Comparison of ENCODE assay signal across 9 cellular contexts in the genomic region with DNA sequence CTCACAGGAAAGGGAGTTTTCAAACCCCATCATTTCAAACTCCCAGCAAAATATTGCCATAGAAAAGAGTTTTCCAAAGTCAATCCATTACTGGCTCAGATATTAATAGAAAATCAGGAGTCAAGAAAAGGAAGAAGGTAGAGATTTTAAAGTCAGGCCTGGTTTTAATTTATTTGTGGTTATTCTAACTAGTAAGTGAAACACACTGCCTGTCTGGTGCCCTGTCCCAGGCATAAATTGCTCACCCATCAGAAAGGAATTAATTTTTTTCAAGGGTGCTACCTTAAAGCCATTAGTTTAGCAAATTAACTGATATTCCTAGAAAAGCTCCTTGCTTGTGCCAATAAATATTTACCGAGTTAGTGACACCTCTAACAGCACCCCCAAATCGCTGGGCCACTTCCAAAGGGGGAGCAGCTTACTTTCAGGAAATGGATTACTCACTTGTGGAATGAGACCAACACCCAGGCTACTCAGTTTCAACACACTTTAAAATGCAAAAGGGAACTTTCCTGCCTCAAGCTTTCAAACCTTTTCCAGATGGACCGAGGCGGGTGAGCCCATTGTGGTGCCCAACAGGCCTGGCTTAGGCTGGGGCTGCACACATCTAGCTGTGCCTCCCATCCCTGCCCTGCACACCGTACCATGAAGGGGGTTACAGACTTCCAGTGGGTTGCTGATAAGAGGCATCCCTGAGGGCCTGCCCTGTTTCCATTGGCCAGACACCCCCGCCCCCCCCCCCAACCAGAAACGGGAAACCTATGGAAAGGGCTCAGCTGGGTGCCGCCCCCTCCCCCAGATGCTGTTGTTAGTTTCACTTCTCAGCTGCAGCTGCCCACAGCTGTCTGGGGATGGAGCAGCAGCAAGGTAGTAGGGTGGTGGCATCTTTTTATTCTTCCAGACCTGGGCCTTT.
A peak's percentile ranks its signal among the peaks of the same experiment; 100 is the strongest.
DNase-seq lines count a peak whose midpoint lies in the region; ATAC-seq and TF ChIP-seq lines count a peak whose summit lies in the region.
"Had no signal": no experiment of that assay in that cellular context is flagged by ENCODE, and none has a peak within 500 bp of the region (broad histone marks: within the 10 kb centered on the region; RNA-seq: fewer than 3 reads in every experiment).

No MANE protein-coding gene starts in this region.

- H3K4me1 Mint-ChIP-seq in T-helper 17 cell, result peaks cover 2% of the 10 kb centered on the region

- H3K4me1 ChIP-seq in cardiac muscle cell (ENCODE audit: low read depth) (peaks cover 51% of the 10 kb centered on the region), lung (ENCODE audit: control insufficient read depth in 2 of 2, insufficient read depth in 2 of 2, low read length in 2 of 2) (peaks cover 9 to 54% of the 10 kb centered on the region in 2 donors), testis (peaks cover 12% of the 10 kb centered on the region)

- peak in 1 of 2 donors; percentile 80 for DNase-seq in cardiac muscle cell (ENCODE audit: low read depth in 1 of 2, low spot score in 1 of 2)
- DNase-seq in cardiac septum (ENCODE audit: low spot score), result no peak
- peak; percentile 81 for DNase-seq in choroid plexus epithelial cell (ENCODE audit: low read depth)
- DNase-seq in lung (ENCODE audit: low spot score), result no peak
- no peak for DNase-seq in testis
- DNase-seq in T-helper 17 cell, result no peak
- no peak for DNase-seq in medulla oblongata (ENCODE audit: extremely low spot score)
- DNase-seq: effector CD4-positive, alpha-beta T cell had no signal

- H3K27me3 Mint-ChIP-seq in T-helper 17 cell, result peaks cover 24% of the 10 kb centered on the region

- H3K9me3 ChIP-seq in cardiac muscle cell (ENCODE audit: low read depth), result no peaks in the 10 kb centered on the region
- no peaks in the 10 kb centered on the region for H3K9me3 ChIP-seq in lung (ENCODE audit: control insufficient read depth in 2 of 2, insufficient read depth in 1 of 2, low read length in 1 of 2)
- H3K9me3 ChIP-seq in testis, result no peaks in the 10 kb centered on the region
- no peaks in the 10 kb centered on the region for H3K9me3 ChIP-seq in T-helper 17 cell (ENCODE audit: control insufficient read depth, low read length, poor library complexity, severe bottlenecking)

- no peak overlapping the region for H3K27ac Mint-ChIP-seq in T-helper 17 cell

- H3K4me3 ChIP-seq in cardiac muscle cell (no peak overlapping the region), choroid plexus epithelial cell (ENCODE audit: low read depth, low read length) (no peak overlapping the region), lung (no peak overlapping the region), testis (no peak overlapping the region)

- TF ChIP-seq CTCF in cardiac muscle cell (IDR thresholded peaks at IDR 0.05; ENCODE audit: low read depth, low read length) (no peak), choroid plexus epithelial cell (conservative IDR thresholded peaks at IDR 0.05; ENCODE audit: low read depth, low read length) (no peak), lung (IDR thresholded peaks at IDR 0.05; ENCODE audit: control extremely low read depth, extremely low read depth) (no peak), testis (IDR thresholded peaks at IDR 0.05) (no peak)

- H3K36me3 Mint-ChIP-seq in T-helper 17 cell (ENCODE audit: low read depth), result no peaks in the 10 kb centered on the region

- ATAC-seq in lung (ENCODE audit: insufficient read depth, low FRiP score) (no peak), T-helper 17 cell (no peak), HG03378 (IDR thresholded peaks at IDR 0.05; ENCODE audit: unreplicated experiment) (no peak)

- H3K27ac ChIP-seq in cardiac muscle cell (peak overlapping the region; percentile 14), lung (ENCODE audit: low read depth in 1 of 2, low read length in 1 of 2) (peak overlapping the region; percentile 79 to 82), testis (no peak overlapping the region)

- intact Hi-C loops in cardiac septum (cut with DNase I), result no loop called here
- intact Hi-C loops in testis (cut with DNase I; ENCODE audit: low total_unique reads), result no loop called here

- no peaks in the 10 kb centered on the region for H3K27me3 ChIP-seq in cardiac muscle cell
- H3K27me3 ChIP-seq in lung (ENCODE audit: control insufficient read depth, insufficient read depth), result no peaks in the 10 kb centered on the region
- H3K27me3 ChIP-seq in testis, result no peaks in the 10 kb centered on the region

- TF ChIP-seq POLR2A in testis (IDR thresholded peaks at IDR 0.05), result no peak

- no peak overlapping the region for H3K4me3 Mint-ChIP-seq in T-helper 17 cell

- H3K36me3 ChIP-seq in cardiac muscle cell, result no peaks in the 10 kb centered on the region
- H3K36me3 ChIP-seq in lung (ENCODE audit: control insufficient read depth in 2 of 2, insufficient read depth in 2 of 2, low read length in 2 of 2), result no peaks in the 10 kb centered on the region
- no peaks in the 10 kb centered on the region for H3K36me3 ChIP-seq in testis (ENCODE audit: low read depth, missing control alignments)

- WGBS in lung, 2 donors, result 46 to 48% methylated on average over 8 of the region's 8 CpGs
- WGBS in testis, 2 donors, result 76 to 80% methylated on average over 5 to 8 of the region's 8 CpGs

Comparison
In these comparisons a context has a peak if more than half of its experiments do, and no peak if none do; other contexts are left out.
1. H3K27ac ChIP-seq: peak in cardiac muscle cell (single experiment) and lung (2 of 2); none in testis (0 of 2).